Comparison of ENCODE assay signal across 8 cellular contexts in the genomic region with DNA sequence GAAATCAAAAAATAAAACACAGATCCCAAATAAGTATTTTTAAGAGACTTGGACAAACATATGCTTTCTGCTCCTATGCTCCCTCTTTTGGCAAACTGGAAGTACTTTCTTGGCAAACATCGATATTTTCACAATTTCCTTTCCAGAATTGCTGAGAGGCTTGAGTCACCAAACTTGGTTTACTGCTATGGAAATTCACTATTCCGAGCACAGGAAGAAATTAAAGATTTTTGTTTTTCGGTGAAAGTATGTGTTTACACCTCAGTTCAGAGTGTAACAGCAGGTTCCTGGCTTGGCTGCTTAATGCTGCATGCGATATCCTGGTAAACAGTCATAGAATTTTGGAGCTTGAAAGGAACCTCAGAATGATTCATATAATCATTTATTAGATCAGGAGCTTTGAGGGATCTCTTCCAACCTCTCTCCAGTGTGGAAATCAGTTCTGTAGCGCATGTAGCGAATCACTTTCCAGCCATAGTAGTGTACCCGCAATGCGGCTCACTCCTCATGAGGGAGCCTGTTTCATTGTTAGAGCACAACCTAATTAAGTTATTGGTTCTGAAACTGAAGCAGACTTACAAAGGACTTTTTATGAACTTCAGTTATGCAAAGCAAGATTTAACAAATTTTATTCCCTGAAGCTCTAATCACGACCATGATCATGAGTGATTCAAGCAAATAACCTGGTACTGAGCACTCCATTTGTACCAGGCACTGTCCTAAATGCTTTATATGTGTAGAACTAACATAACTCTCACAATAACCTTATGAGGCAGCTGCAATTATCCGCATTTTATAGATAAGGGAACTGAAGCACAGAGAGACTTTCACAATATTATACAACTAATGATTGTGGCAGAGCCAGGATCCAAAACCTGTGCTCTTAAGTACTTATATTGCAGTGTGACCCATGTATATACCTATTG. TPM values are rescaled to one million over a fixed set of nuclear protein-coding genes. Genes with fewer than 3 reads are reported as not detected.
DNase-seq lines count a peak whose midpoint lies in the region; FAIRE-seq lines count a peak whose summit lies in the region.

No MANE protein-coding gene starts in this region.

- H3K27me3 ChIP-seq in muscle layer of colon (ENCODE audit: control insufficient read depth in 1 of 2, insufficient read depth in 2 of 2, low read length in 2 of 2), result no peaks in the 10 kb centered on the region

- H3K4me3 ChIP-seq in muscle layer of colon (ENCODE audit: low read depth in 1 of 2, low read length in 2 of 2), result no peak overlapping the region

- peak; percentile 82 for DNase-seq in G401 (ENCODE audit: low spot score)
- peak; percentile 68 to 74 for DNase-seq in NCI-H526 (lab: John Stamatoyannopoulos, UW)
- no peak for DNase-seq in KG1 (lab: John Stamatoyannopoulos, UW)
- DNase-seq in SKM-1 treated with dmso at 0.1 percent for 144 hours (lab: John Stamatoyannopoulos, UW; ENCODE audit: unreplicated experiment), result no peak
- no peak for DNase-seq in GM19238 (ENCODE audit: insufficient read length, low spot score)
- no peak for DNase-seq in T-helper 1 cell

- H3K9me3 ChIP-seq in muscle layer of colon (ENCODE audit: low read length), result no peaks in the 10 kb centered on the region

- in situ Hi-C loops in G401 (cut with HindIII; ENCODE audit: low sequenced_read_pairs), result no loop called here

- no peaks in the 10 kb centered on the region for H3K36me3 ChIP-seq in muscle layer of colon (ENCODE audit: insufficient read depth, low read length)

- peaks cover 14% of the 10 kb centered on the region for H3K4me1 ChIP-seq in muscle layer of colon (ENCODE audit: insufficient read depth, low read length)

- H3K9ac ChIP-seq in muscle layer of colon (ENCODE audit: low read length), result no peak overlapping the region

- H3K27ac ChIP-seq in muscle layer of colon (ENCODE audit: low read depth, low read length), result peak overlapping the region; percentile 21

- peak; percentile 85 for FAIRE-seq in endometrium (lab: Jason Lieb, UNC)

RNA-seq across cellular contexts. Expression of a gene that starts 56.4 kb away (rescaled TPM):
- 15.1 and 20.3 TPM in 2 replicates for total RNA-seq in G401 (2014; rRNA removed; shearing (Covaris generic))

Comparison
In these comparisons a context has a peak if more than half of its experiments do, and no peak if none do; other contexts are left out.
1. DNase-seq: peak in G401 (single experiment) and NCI-H526 (2 of 2); none in KG1 (single experiment), SKM-1 treated with dmso at 0.1 percent for 144 hours (single experiment), GM19238 (single experiment) and T-helper 1 cell (0 of 5).